ENCODE assay signal across 1 cellular context in genomic region chr7:98280791-98281756, GRCh38.
A peak's percentile ranks its signal among the peaks of the same experiment; 100 is the strongest.
TF ChIP-seq lines count a peak whose summit lies in the region.

Gene BRI3 (plus strand): TSS chr7:98281686. CDS start chr7:98281796, 110 bp downstream.

TF ChIP-seq in GM12878, 131 proteins besides CTCF, POLR2A, EP300 and RAD21 (continued from another document and continues in another):
- TF ChIP-seq WRNIP1 (IDR thresholded peaks at IDR 0.05; ENCODE audit: borderline replicate concordance, low read depth, low read length) (no peak), SIX5 (IDR thresholded peaks at IDR 0.05; ENCODE audit: low read depth, low read length, severe bottlenecking) (no peak), CHD2 (IDR thresholded peaks at IDR 0.05; ENCODE audit: borderline replicate concordance, low read depth, low read length) (no peak), GABPA (IDR thresholded peaks at IDR 0.05; ENCODE audit: low read depth) (no peak), DPF2 (IDR thresholded peaks at IDR 0.05) (no peak), ETV6 (conservative IDR thresholded peaks at IDR 0.05 in 1 of 2, IDR thresholded peaks at IDR 0.05 in 1 of 2; ENCODE audit: borderline replicate concordance in 1 of 2, low read depth in 1 of 2) (no peak), MEF2B (IDR thresholded peaks at IDR 0.05; ENCODE audit: partially characterized antibody, poor library complexity, severe bottlenecking) (no peak), RFX5 (IDR thresholded peaks at IDR 0.05; ENCODE audit: low read depth, low read length) (no peak), ZNF384 (IDR thresholded peaks at IDR 0.05; ENCODE audit: borderline replicate concordance, low read depth, low read length) (no peak), ZBED1 (IDR thresholded peaks at IDR 0.05; ENCODE audit: borderline replicate concordance) (no peak), MTA3 (IDR thresholded peaks at IDR 0.05; ENCODE audit: borderline replicate concordance, low read length) (no peak), IRF4 (IDR thresholded peaks at IDR 0.05; ENCODE audit: low read depth, low read length) (no peak), JUNB (IDR thresholded peaks at IDR 0.05) (no peak), PAX5 (IDR thresholded peaks at IDR 0.05; ENCODE audit: borderline replicate concordance, low read depth, low read length) (no peak), TCF12 (IDR thresholded peaks at IDR 0.05; ENCODE audit: low read depth, low read length) (0 out of 2 replicates have a peak, but pooled peaks have one; percentile 11), LARP7 (IDR thresholded peaks at IDR 0.05) (peak; percentile 38; the same call in 1 of the 2 replicates), IKZF1 (conservative IDR thresholded peaks at IDR 0.05) (no peak), ZNF207 (IDR thresholded peaks at IDR 0.05; ENCODE audit: borderline replicate concordance) (no peak), IRF5 (IDR thresholded peaks at IDR 0.05; ENCODE audit: borderline replicate concordance) (no peak), JUND (IDR thresholded peaks at IDR 0.05; ENCODE audit: low read depth, low read length) (no peak), POU2F2 (IDR thresholded peaks at IDR 0.05; ENCODE audit: borderline replicate concordance, low read depth, low read length) (peak; percentile 45; the same call in 1 of the 3 replicates), CHD4 (IDR thresholded peaks at IDR 0.05) (no peak), HDGF (IDR thresholded peaks at IDR 0.05) (no peak), REST (IDR thresholded peaks at IDR 0.05; ENCODE audit: low read depth, low read length) (no peak), HDAC2 (IDR thresholded peaks at IDR 0.05) (no peak), NFYA (IDR thresholded peaks at IDR 0.05; ENCODE audit: borderline replicate concordance, low read depth, low read length) (no peak), SPI1 (IDR thresholded peaks at IDR 0.05; ENCODE audit: borderline replicate concordance, insufficient read depth, low read depth, low read length) (no peak), CBX3 (IDR thresholded peaks at IDR 0.05; ENCODE audit: borderline replicate concordance, low read depth) (no peak), NRF1 (conservative IDR thresholded peaks at IDR 0.05; ENCODE audit: low read depth, low read length) (no peak), NR2F1 (conservative IDR thresholded peaks at IDR 0.05) (no peak), GATAD2B (conservative IDR thresholded peaks at IDR 0.05; ENCODE audit: low read depth) (no peak), TAF1 (IDR thresholded peaks at IDR 0.05; ENCODE audit: borderline replicate concordance, low read depth, low read length) (no peak), POLR2AphosphoS5 (IDR thresholded peaks at IDR 0.05; ENCODE audit: low read length) (peak; percentile 40; the same call in 1 of the 2 replicates)
- TF ChIP-seq, protein P1, sequence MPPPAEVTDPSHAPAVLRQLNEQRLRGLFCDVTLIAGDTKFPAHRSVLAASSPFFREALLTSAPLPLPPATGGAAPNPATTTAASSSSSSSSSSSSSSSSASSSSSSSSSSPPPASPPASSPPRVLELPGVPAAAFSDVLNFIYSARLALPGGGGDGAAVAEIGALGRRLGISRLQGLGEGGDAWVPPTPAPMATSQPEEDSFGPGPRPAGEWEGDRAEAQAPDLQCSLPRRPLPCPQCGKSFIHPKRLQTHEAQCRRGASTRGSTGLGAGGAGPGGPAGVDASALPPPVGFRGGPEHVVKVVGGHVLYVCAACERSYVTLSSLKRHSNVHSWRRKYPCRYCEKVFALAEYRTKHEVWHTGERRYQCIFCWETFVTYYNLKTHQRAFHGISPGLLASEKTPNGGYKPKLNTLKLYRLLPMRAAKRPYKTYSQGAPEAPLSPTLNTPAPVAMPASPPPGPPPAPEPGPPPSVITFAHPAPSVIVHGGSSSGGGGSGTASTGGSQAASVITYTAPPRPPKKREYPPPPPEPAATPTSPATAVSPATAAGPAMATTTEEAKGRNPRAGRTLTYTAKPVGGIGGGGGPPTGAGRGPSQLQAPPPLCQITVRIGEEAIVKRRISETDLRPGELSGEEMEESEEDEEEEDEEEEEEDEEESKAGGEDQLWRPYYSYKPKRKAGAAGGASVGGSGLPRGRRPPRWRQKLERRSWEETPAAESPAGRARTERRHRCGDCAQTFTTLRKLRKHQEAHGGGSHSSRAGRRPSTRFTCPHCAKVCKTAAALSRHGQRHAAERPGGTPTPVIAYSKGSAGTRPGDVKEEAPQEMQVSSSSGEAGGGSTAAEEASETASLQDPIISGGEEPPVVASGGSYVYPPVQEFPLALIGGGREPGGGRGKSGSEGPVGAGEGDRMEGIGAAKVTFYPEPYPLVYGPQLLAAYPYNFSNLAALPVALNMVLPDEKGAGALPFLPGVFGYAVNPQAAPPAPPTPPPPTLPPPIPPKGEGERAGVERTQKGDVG (CRISPR knock-in tag; IDR thresholded peaks at IDR 0.05), result no peak
- TF ChIP-seq, protein P2, sequence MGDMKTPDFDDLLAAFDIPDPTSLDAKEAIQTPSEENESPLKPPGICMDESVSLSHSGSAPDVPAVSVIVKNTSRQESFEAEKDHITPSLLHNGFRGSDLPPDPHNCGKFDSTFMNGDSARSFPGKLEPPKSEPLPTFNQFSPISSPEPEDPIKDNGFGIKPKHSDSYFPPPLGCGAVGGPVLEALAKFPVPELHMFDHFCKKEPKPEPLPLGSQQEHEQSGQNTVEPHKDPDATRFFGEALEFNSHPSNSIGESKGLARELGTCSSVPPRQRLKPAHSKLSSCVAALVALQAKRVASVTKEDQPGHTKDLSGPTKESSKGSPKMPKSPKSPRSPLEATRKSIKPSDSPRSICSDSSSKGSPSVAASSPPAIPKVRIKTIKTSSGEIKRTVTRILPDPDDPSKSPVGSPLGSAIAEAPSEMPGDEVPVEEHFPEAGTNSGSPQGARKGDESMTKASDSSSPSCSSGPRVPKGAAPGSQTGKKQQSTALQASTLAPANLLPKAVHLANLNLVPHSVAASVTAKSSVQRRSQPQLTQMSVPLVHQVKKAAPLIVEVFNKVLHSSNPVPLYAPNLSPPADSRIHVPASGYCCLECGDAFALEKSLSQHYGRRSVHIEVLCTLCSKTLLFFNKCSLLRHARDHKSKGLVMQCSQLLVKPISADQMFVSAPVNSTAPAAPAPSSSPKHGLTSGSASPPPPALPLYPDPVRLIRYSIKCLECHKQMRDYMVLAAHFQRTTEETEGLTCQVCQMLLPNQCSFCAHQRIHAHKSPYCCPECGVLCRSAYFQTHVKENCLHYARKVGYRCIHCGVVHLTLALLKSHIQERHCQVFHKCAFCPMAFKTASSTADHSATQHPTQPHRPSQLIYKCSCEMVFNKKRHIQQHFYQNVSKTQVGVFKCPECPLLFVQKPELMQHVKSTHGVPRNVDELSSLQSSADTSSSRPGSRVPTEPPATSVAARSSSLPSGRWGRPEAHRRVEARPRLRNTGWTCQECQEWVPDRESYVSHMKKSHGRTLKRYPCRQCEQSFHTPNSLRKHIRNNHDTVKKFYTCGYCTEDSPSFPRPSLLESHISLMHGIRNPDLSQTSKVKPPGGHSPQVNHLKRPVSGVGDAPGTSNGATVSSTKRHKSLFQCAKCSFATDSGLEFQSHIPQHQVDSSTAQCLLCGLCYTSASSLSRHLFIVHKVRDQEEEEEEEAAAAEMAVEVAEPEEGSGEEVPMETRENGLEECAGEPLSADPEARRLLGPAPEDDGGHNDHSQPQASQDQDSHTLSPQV (IDR thresholded peaks at IDR 0.05), result no peak
- TF ChIP-seq, protein P3, sequence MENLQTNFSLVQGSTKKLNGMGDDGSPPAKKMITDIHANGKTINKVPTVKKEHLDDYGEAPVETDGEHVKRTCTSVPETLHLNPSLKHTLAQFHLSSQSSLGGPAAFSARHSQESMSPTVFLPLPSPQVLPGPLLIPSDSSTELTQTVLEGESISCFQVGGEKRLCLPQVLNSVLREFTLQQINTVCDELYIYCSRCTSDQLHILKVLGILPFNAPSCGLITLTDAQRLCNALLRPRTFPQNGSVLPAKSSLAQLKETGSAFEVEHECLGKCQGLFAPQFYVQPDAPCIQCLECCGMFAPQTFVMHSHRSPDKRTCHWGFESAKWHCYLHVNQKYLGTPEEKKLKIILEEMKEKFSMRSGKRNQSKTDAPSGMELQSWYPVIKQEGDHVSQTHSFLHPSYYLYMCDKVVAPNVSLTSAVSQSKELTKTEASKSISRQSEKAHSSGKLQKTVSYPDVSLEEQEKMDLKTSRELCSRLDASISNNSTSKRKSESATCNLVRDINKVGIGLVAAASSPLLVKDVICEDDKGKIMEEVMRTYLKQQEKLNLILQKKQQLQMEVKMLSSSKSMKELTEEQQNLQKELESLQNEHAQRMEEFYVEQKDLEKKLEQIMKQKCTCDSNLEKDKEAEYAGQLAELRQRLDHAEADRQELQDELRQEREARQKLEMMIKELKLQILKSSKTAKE (IDR thresholded peaks at IDR 0.05; ENCODE audit: low read depth, poor library complexity, severe bottlenecking), result no peak
- TF ChIP-seq, protein P4, sequence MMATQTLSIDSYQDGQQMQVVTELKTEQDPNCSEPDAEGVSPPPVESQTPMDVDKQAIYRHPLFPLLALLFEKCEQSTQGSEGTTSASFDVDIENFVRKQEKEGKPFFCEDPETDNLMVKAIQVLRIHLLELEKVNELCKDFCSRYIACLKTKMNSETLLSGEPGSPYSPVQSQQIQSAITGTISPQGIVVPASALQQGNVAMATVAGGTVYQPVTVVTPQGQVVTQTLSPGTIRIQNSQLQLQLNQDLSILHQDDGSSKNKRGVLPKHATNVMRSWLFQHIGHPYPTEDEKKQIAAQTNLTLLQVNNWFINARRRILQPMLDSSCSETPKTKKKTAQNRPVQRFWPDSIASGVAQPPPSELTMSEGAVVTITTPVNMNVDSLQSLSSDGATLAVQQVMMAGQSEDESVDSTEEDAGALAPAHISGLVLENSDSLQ (IDR thresholded peaks at IDR 0.05), result peak; percentile 86
- TF ChIP-seq, protein P5, sequence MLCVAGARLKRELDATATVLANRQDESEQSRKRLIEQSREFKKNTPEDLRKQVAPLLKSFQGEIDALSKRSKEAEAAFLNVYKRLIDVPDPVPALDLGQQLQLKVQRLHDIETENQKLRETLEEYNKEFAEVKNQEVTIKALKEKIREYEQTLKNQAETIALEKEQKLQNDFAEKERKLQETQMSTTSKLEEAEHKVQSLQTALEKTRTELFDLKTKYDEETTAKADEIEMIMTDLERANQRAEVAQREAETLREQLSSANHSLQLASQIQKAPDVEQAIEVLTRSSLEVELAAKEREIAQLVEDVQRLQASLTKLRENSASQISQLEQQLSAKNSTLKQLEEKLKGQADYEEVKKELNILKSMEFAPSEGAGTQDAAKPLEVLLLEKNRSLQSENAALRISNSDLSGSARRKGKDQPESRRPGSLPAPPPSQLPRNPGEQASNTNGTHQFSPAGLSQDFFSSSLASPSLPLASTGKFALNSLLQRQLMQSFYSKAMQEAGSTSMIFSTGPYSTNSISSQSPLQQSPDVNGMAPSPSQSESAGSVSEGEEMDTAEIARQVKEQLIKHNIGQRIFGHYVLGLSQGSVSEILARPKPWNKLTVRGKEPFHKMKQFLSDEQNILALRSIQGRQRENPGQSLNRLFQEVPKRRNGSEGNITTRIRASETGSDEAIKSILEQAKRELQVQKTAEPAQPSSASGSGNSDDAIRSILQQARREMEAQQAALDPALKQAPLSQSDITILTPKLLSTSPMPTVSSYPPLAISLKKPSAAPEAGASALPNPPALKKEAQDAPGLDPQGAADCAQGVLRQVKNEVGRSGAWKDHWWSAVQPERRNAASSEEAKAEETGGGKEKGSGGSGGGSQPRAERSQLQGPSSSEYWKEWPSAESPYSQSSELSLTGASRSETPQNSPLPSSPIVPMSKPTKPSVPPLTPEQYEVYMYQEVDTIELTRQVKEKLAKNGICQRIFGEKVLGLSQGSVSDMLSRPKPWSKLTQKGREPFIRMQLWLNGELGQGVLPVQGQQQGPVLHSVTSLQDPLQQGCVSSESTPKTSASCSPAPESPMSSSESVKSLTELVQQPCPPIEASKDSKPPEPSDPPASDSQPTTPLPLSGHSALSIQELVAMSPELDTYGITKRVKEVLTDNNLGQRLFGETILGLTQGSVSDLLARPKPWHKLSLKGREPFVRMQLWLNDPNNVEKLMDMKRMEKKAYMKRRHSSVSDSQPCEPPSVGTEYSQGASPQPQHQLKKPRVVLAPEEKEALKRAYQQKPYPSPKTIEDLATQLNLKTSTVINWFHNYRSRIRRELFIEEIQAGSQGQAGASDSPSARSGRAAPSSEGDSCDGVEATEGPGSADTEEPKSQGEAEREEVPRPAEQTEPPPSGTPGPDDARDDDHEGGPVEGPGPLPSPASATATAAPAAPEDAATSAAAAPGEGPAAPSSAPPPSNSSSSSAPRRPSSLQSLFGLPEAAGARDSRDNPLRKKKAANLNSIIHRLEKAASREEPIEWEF (IDR thresholded peaks at IDR 0.05; ENCODE audit: insufficient replicate concordance, low read depth, low read length), result no peak
- TF ChIP-seq, protein P6, sequence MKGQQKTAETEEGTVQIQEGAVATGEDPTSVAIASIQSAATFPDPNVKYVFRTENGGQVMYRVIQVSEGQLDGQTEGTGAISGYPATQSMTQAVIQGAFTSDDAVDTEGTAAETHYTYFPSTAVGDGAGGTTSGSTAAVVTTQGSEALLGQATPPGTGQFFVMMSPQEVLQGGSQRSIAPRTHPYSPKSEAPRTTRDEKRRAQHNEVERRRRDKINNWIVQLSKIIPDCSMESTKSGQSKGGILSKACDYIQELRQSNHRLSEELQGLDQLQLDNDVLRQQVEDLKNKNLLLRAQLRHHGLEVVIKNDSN (IDR thresholded peaks at IDR 0.05; ENCODE audit: borderline replicate concordance, extremely low read length, insufficient read depth, low read depth, low read length), result peak; percentile 77
